In the genomic region with DNA sequence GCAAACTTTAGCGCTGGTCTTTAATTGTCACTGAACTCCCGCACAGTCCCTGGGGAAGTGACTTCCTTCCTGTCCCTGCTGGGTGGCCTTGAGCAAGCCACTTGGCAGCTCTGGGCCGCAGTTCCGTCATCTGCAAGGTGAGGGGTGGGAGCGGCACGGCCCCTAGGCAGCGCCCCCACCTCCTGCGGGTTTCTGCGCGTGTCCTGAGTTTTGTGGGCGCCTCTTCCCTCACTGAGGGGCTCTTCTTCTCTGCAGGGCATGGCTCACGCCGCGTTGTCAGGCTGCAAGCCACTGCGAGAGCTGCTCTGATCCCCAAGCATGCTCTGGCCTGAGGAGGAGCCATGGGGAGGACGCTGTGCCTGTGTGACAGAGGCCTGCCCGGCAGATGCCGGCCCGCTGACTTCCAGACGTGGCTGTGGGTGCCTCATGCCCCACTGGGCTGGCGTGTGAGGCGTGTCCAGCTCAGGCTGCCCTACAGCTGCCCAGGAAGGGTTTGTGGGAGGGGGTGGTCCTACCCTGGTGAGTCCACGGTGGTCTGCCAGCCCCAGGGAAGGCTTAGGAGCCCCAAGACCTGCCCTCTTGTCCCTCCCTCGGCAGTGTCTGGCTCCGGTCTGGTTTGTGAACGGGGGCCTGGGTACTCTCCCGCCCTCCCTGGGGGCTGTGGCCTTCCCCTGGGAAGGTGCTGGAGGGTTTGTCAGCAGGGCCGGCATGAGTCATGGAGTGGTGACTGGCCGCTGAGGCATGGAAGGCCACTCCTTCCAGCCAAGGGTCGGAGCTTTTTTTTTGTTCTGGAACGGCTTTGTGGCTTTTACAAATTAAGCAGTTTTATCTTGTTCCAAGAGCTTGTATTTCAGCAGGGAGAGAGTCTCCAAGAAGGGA, we compare ENCODE assay signal across 8 cellular contexts.
A peak's percentile ranks its signal among the peaks of the same experiment; 100 is the strongest.
DNase-seq lines count a peak whose midpoint lies in the region; ATAC-seq lines count a peak whose summit lies in the region.

No MANE protein-coding gene starts in this region.

- H3K4me3 ChIP-seq in mesodermal cell (ENCODE audit: extremely low read depth, insufficient read depth, low read length, poor library complexity, severe bottlenecking), result peak overlapping the region; percentile 14
- no peak overlapping the region for H3K4me3 ChIP-seq in aorta (ENCODE audit: low read length in 2 of 2)

- no peaks in the 10 kb centered on the region for H3K36me3 ChIP-seq in mesodermal cell (ENCODE audit: control insufficient read depth, insufficient read depth, low read length)
- H3K36me3 ChIP-seq in aorta (ENCODE audit: control insufficient read depth in 1 of 2, insufficient read depth in 2 of 2, low read length in 1 of 2), result no peaks in the 10 kb centered on the region

- H3K4me1 ChIP-seq in mesodermal cell (ENCODE audit: control insufficient read depth, insufficient read depth, low read length, poor library complexity, severe bottlenecking) (peaks cover 50% of the 10 kb centered on the region), aorta (ENCODE audit: control insufficient read depth in 1 of 2, insufficient read depth in 2 of 2, low read length in 2 of 2) (peaks cover 0 to 2% of the 10 kb centered on the region in 2 donors)

- peak overlapping the region; percentile 99 for H3K27ac ChIP-seq in mesodermal cell (ENCODE audit: low read depth, low read length, severe bottlenecking)
- peak overlapping the region; percentile 20 to 90 for H3K27ac ChIP-seq in aorta (ENCODE audit: low read depth in 1 of 2, low read length in 2 of 2)

- peak; percentile 86 for ATAC-seq in aorta (ENCODE audit: low FRiP score)

- intact Hi-C loops in aorta (cut with DNase I), result no loop called here

- WGBS in mesodermal cell (ENCODE audit: insufficient coverage in 2 of 2), 2 experiments, result 52 to 63% methylated on average over 27 to 29 of the region's 31 CpGs
- WGBS in aorta, 2 donors, result 13 to 14% methylated on average over 29 to 31 of the region's 31 CpGs

- peak; percentile 56 for DNase-seq in activated effector memory CD4-positive, alpha-beta T cell treated with anti-CD3 and anti-CD28 coated beads, Interleukin-2, amount 50 U/mL, for 16 hours
- no peak for DNase-seq in activated effector memory CD4-positive, alpha-beta T cell treated with Interleukin-2 at 50 U/mL for 16 hours
- peak; percentile 68 for DNase-seq in OCI-M1 (lab: John Stamatoyannopoulos, UW)
- peak; percentile 75 for DNase-seq in ecto neural progenitor cell (ENCODE audit: low spot score)
- DNase-seq in aorta, result peak; percentile 95 to 97
- no peak for DNase-seq in activated CD4-positive, alpha-beta T cell treated with anti-CD3 and anti-CD28 coated beads, Interleukin-2, amount 50 U/mL, for 4 hours
- DNase-seq in stimulated activated CD8-positive, alpha-beta memory T cell treated with anti-CD3 and anti-CD28 coated beads, Interleukin-4, amount 100 ng/mL, for 48 hours, result no peak

- H3K9me3 ChIP-seq in mesodermal cell (ENCODE audit: control insufficient read depth, low read length) (no peaks in the 10 kb centered on the region), aorta (ENCODE audit: control insufficient read depth, low read length) (no peaks in the 10 kb centered on the region)

- no peaks in the 10 kb centered on the region for H3K27me3 ChIP-seq in aorta (ENCODE audit: control insufficient read depth in 1 of 2, insufficient read depth in 2 of 2, low read length in 1 of 2)

Comparison
In these comparisons a context has a peak if more than half of its experiments do, and no peak if none do; other contexts are left out.
1. DNase-seq: peak in activated effector memory CD4-positive, alpha-beta T cell treated with anti-CD3 and anti-CD28 coated beads, Interleukin-2, amount 50 U/mL, for 16 hours (single experiment), OCI-M1 (single experiment), ecto neural progenitor cell (single experiment) and aorta (2 of 2); none in activated effector memory CD4-positive, alpha-beta T cell treated with Interleukin-2 at 50 U/mL for 16 hours (single experiment), activated CD4-positive, alpha-beta T cell treated with anti-CD3 and anti-CD28 coated beads, Interleukin-2, amount 50 U/mL, for 4 hours (0 of 2) and stimulated activated CD8-positive, alpha-beta memory T cell treated with anti-CD3 and anti-CD28 coated beads, Interleukin-4, amount 100 ng/mL, for 48 hours (single experiment).